8 cellular contexts compared by ENCODE assay signal in the genomic region with DNA sequence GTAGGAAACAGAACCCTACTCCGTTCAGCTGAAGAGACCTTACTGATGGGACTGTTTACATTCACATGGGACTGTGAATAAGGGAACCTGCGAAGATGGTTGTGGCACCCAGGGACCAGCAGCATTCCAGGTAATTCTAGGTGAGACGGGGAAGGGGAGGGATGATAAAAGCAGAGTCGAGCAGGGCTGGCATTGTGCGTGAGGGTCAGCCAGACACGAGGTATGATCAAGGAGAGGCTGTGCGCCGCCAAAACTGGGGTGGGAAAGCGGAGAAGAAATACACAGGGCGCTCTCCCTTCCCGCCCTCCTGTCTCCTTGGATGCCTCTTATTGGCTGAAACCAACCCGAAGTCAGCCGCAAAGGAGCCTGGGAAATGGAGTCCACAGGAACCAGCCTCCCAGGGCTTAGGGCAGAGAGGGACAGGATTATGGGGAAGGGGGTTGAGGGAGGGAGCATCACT. TPM values are rescaled to one million over a fixed set of nuclear protein-coding genes. Genes with fewer than 3 reads are reported as not detected.
DNase-seq lines count a peak whose midpoint lies in the region; ATAC-seq and TF ChIP-seq lines count a peak whose summit lies in the region.

No MANE protein-coding gene starts in this region.

- H3K9me3 ChIP-seq in cardiac muscle cell (ENCODE audit: low read depth) (no peaks in the 10 kb centered on the region), trophoblast cell (ENCODE audit: insufficient read depth, low read depth, low read length) (no peaks in the 10 kb centered on the region)

- peak overlapping the region; percentile 31 to 40 for H3K27ac Mint-ChIP-seq in activated naive CD4-positive, alpha-beta T cell treated with anti-CD3 and anti-CD28 coated beads, Interleukin-2, amount 50 U/mL, for 72 hours
- peak overlapping the region; percentile 19 for H3K27ac Mint-ChIP-seq in type B pancreatic cell

- peaks cover 7% of the 10 kb centered on the region for H3K4me1 Mint-ChIP-seq in type B pancreatic cell (ENCODE audit: unreplicated experiment)

- H3K4me3 ChIP-seq in cardiac muscle cell (peak overlapping the region; percentile 34), trophoblast cell (ENCODE audit: low read depth, low read length) (peak overlapping the region; percentile 66)

- H3K27me3 ChIP-seq in cardiac muscle cell (no peaks in the 10 kb centered on the region), trophoblast cell (ENCODE audit: insufficient read depth, low read length) (no peaks in the 10 kb centered on the region)

- peak overlapping the region; percentile 71 for H3K4me2 ChIP-seq in trophoblast cell (ENCODE audit: low read length)

- H3K18ac ChIP-seq in trophoblast cell (ENCODE audit: low read length): no peak overlapping the region

- no peak overlapping the region for H2BK120ac ChIP-seq in trophoblast cell (ENCODE audit: insufficient read depth, low read length, poor library complexity)

- H3K27ac ChIP-seq in cardiac muscle cell: no peak overlapping the region
- no peak overlapping the region for H3K27ac ChIP-seq in trophoblast cell (ENCODE audit: low read depth, low read length)

- H2AK5ac ChIP-seq in trophoblast cell (ENCODE audit: low read length): no peak overlapping the region

- H3K4me1 ChIP-seq in cardiac muscle cell (ENCODE audit: low read depth) (peaks cover 14% of the 10 kb centered on the region), trophoblast cell (ENCODE audit: control insufficient read depth in 1 of 2, insufficient read depth in 2 of 2, low read length in 2 of 2) (peaks cover 2% of the 10 kb centered on the region in 2 experiments)

- H2BK5ac ChIP-seq in trophoblast cell (ENCODE audit: low read depth, low read length, poor library complexity): no peak overlapping the region

- peak overlapping the region; percentile 48 for H4K8ac ChIP-seq in trophoblast cell (ENCODE audit: low read depth, low read length)

- peak overlapping the region; percentile 91 for H3K4me3 Mint-ChIP-seq in type B pancreatic cell

- TF ChIP-seq CTCF in cardiac muscle cell (IDR thresholded peaks at IDR 0.05; ENCODE audit: low read depth, low read length) (no peak), type B pancreatic cell (conservative IDR thresholded peaks at IDR 0.05) (no peak)

- DNase-seq in ELF-1 (ENCODE audit: low read depth, low spot score) (peak; percentile 87), LHCN-M2 (ENCODE audit: low read depth) (peak; percentile 51), SK-N-DZ (ENCODE audit: low spot score) (peak; percentile 84), cardiac muscle cell (ENCODE audit: low read depth in 1 of 2, low spot score in 1 of 2) (peak; percentile 62 to 81), trophoblast cell (peak; percentile 80 to 87), type B pancreatic cell (ENCODE audit: extremely low spot score, unreplicated experiment) (peak; percentile 72)
- peak; percentile 70 to 72 for DNase-seq in activated naive CD4-positive, alpha-beta T cell treated with anti-CD3 and anti-CD28 coated beads, Interleukin-2, amount 50 U/mL, for 72 hours (ENCODE audit: low spot score in 2 of 2)

- H3K36me3 Mint-ChIP-seq in activated naive CD4-positive, alpha-beta T cell treated with anti-CD3 and anti-CD28 coated beads, Interleukin-2, amount 50 U/mL, for 72 hours: no peaks in the 10 kb centered on the region
- no peaks in the 10 kb centered on the region for H3K36me3 Mint-ChIP-seq in type B pancreatic cell

- H3K9ac ChIP-seq in trophoblast cell (ENCODE audit: low read length): no peak overlapping the region

- no CpG with 5 or more reads among the region's 13 CpGs for WGBS in trophoblast cell (ENCODE audit: extremely low coverage, insufficient coverage, insufficient read length)

- no peaks in the 10 kb centered on the region for H3K9me3 Mint-ChIP-seq in activated naive CD4-positive, alpha-beta T cell treated with anti-CD3 and anti-CD28 coated beads, Interleukin-2, amount 50 U/mL, for 72 hours
- no peaks in the 10 kb centered on the region for H3K9me3 Mint-ChIP-seq in type B pancreatic cell

- peak; percentile 99 for ATAC-seq in GM21786 (IDR thresholded peaks at IDR 0.05; ENCODE audit: unreplicated experiment)
- peak; percentile 99 to 100 for ATAC-seq in activated naive CD4-positive, alpha-beta T cell treated with anti-CD3 and anti-CD28 coated beads, Interleukin-2, amount 50 U/mL, for 72 hours

- H4K12ac ChIP-seq in trophoblast cell (ENCODE audit: low read depth, low read length): no peak overlapping the region

- H3K79me1 ChIP-seq in trophoblast cell (ENCODE audit: low read length): no peaks in the 10 kb centered on the region

- H3K36me3 ChIP-seq in cardiac muscle cell (no peaks in the 10 kb centered on the region), trophoblast cell (ENCODE audit: control insufficient read depth in 1 of 2, insufficient read depth in 2 of 2, low read length in 2 of 2) (no peaks in the 10 kb centered on the region)

- no peak overlapping the region for H4K91ac ChIP-seq in trophoblast cell (ENCODE audit: low read depth, low read length)

- no peak overlapping the region for H3K14ac ChIP-seq in trophoblast cell (ENCODE audit: low read length)

- H3K4ac ChIP-seq in trophoblast cell (ENCODE audit: low read depth, low read length): no peak overlapping the region

- H2BK12ac ChIP-seq in trophoblast cell (ENCODE audit: low read length): no peak overlapping the region

- peaks cover 53% of the 10 kb centered on the region for H3K27me3 Mint-ChIP-seq in type B pancreatic cell

- no peak overlapping the region for H3K23ac ChIP-seq in trophoblast cell (ENCODE audit: low read length)

- no peaks in the 10 kb centered on the region for H3K79me2 ChIP-seq in trophoblast cell (ENCODE audit: control insufficient read depth, insufficient read depth, low read length, poor library complexity)

- H2AFZ ChIP-seq in trophoblast cell (ENCODE audit: insufficient read depth, low read length, poor library complexity): peak overlapping the region; percentile 38

RNA-seq across cellular contexts. Expression of a gene that starts 38.4 kb away (rescaled TPM):
- total RNA-seq in LHCN-M2 (2014; rRNA removed) (25.4 and 27.4 TPM in 2 replicates), cardiac muscle cell (35.5 and 44.3 TPM in 2 replicates), type B pancreatic cell (ENCODE audit: low replicate concordance) (67.1 and 79.4 TPM in 2 replicates)
- polyA plus RNA-seq in LHCN-M2 (2012): 31.9 TPM
- 31.2 and 47.3 TPM in 2 replicates for polyA plus RNA-seq in SK-N-DZ (2014; cell fraction: cytosol; rRNA removed)
- 20.1 and 23.5 TPM in 2 replicates for polyA plus RNA-seq in SK-N-DZ (2014; cell fraction: nucleus; rRNA removed)
- 10 to 100 TPM; 67.9 to 88.4 TPM for total RNA-seq in activated naive CD4-positive, alpha-beta T cell treated with anti-CD3 and anti-CD28 coated beads, Interleukin-2, amount 50 U/mL, for 72 hours
- polyA plus RNA-seq in cardiac muscle cell: 26.7 and 35.9 TPM in 2 replicates
- polyA plus RNA-seq in trophoblast cell (2013): 118 and 120 TPM in 2 replicates

RNA-seq across cellular contexts. Expression of a gene that starts 58.6 kb away (rescaled TPM):
- total RNA-seq in LHCN-M2 (2014; rRNA removed) (not detected in 2 replicates), cardiac muscle cell (not detected in 2 replicates), type B pancreatic cell (ENCODE audit: low replicate concordance) (not detected in 2 replicates)
- polyA plus RNA-seq in LHCN-M2 (2012): not detected
- polyA plus RNA-seq in SK-N-DZ (2014; cell fraction: cytosol; rRNA removed): not detected in 2 replicates
- not detected in 2 replicates for polyA plus RNA-seq in SK-N-DZ (2014; cell fraction: nucleus; rRNA removed)
- not detected for total RNA-seq in activated naive CD4-positive, alpha-beta T cell treated with anti-CD3 and anti-CD28 coated beads, Interleukin-2, amount 50 U/mL, for 72 hours
- not detected in 2 replicates for polyA plus RNA-seq in cardiac muscle cell
- not detected in 2 replicates for polyA plus RNA-seq in trophoblast cell (2013)
